In the genomic region with DNA sequence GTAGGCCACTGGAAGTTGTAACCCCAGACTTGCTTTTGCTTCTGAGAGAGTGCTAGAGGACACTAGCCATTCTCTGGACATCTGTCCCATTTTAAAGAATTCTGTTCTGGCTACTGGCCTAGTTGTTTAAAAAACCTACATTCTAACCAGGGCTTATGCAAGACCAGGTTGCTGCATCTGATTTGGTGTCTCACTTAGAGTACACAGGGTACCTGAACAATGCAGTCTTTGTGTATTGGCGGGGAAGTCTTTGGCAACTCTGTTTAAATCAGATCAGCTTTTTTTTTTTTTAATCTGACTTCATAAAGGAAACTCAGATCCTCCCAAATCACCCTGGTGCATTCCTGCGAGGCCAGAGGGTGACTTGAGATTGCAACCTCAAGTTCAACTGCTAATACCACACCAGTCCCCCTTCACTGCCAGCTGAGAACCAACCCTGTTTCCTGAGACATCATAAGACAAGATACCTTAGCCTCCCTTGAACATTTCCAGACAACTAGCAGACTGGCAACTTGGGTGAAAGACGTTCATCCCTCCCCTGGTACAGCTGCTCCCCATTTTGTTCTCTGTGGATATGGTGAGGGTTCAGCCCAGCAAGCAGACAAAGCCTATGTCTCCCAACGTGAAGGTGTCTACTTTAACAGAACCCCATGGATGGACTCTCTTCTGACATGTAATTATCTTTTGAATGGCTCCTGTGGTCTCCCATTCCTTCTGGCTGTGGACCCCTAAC, we compare ENCODE assay signal across 1 cellular context.
A peak's percentile ranks its signal among the peaks of the same experiment; 100 is the strongest.
TF ChIP-seq lines count a peak whose summit lies in the region.

No MANE protein-coding gene starts in this region.

TF ChIP-seq in HepG2, 621 proteins besides CTCF, POLR2A, EP300 and RAD21 (continued from another document and continues in another):
- TF ChIP-seq CEBPB (IDR thresholded peaks at IDR 0.05; ENCODE audit: borderline replicate concordance, low read depth, low read length) (peak; percentile 91), ZNF281 (CRISPR knock-in tag; IDR thresholded peaks at IDR 0.05; ENCODE audit: borderline replicate concordance) (no peak), ZNF333 (CRISPR knock-in tag; IDR thresholded peaks at IDR 0.05; ENCODE audit: borderline replicate concordance) (no peak), JUND (CRISPR knock-in tag; IDR thresholded peaks at IDR 0.05) (no peak), GFI1 (CRISPR knock-in tag; IDR thresholded peaks at IDR 0.05; ENCODE audit: borderline replicate concordance) (peak; percentile 71; the same call in 1 of the 2 replicates), TFAP4 (IDR thresholded peaks at IDR 0.05; ENCODE audit: borderline replicate concordance, low read depth) (peak; percentile 53; the same call in 1 of the 2 replicates), ZNF768 (CRISPR knock-in tag; IDR thresholded peaks at IDR 0.05) (no peak), TBL1XR1 (IDR thresholded peaks at IDR 0.05; ENCODE audit: borderline replicate concordance, low read length, partially characterized antibody) (no peak), RXRB (CRISPR knock-in tag; IDR thresholded peaks at IDR 0.05; ENCODE audit: borderline replicate concordance) (no peak), FUBP1 (CRISPR knock-in tag; IDR thresholded peaks at IDR 0.05; ENCODE audit: borderline replicate concordance) (no peak), KLF15 (CRISPR knock-in tag; IDR thresholded peaks at IDR 0.05; ENCODE audit: borderline replicate concordance) (no peak), SNAPC2 (CRISPR knock-in tag; IDR thresholded peaks at IDR 0.05) (no peak), ZSCAN9 (CRISPR knock-in tag; IDR thresholded peaks at IDR 0.05; ENCODE audit: borderline replicate concordance) (no peak), TAF15 (IDR thresholded peaks at IDR 0.05; ENCODE audit: low read depth, low read length, poor library complexity, severe bottlenecking) (no peak), ZNF616 (CRISPR knock-in tag; IDR thresholded peaks at IDR 0.05; ENCODE audit: low read depth) (no peak), ZNF160 (CRISPR knock-in tag; IDR thresholded peaks at IDR 0.05) (no peak), SSRP1 (CRISPR knock-in tag; IDR thresholded peaks at IDR 0.05) (no peak), XBP1 (CRISPR knock-in tag; IDR thresholded peaks at IDR 0.05) (no peak), THAP7 (CRISPR knock-in tag; IDR thresholded peaks at IDR 0.05) (no peak), ZNF468 (CRISPR knock-in tag; IDR thresholded peaks at IDR 0.05) (no peak), NFKBIZ (CRISPR knock-in tag; IDR thresholded peaks at IDR 0.05) (no peak), FLYWCH1 (CRISPR knock-in tag; IDR thresholded peaks at IDR 0.05) (no peak), ZBTB7B (CRISPR knock-in tag; IDR thresholded peaks at IDR 0.05) (no peak), HNRNPL (IDR thresholded peaks at IDR 0.05; ENCODE audit: low read depth, low read length) (no peak), CREM (IDR thresholded peaks at IDR 0.05) (no peak), CREM (CRISPR knock-in tag; IDR thresholded peaks at IDR 0.05) (no peak), KLF9 (CRISPR knock-in tag; IDR thresholded peaks at IDR 0.05; ENCODE audit: low read depth) (no peak), ZNF607 (CRISPR knock-in tag; IDR thresholded peaks at IDR 0.05; ENCODE audit: borderline replicate concordance) (no peak), ARNT2 (CRISPR knock-in tag; IDR thresholded peaks at IDR 0.05; ENCODE audit: low read depth) (no peak)
- TF ChIP-seq, protein P1, sequence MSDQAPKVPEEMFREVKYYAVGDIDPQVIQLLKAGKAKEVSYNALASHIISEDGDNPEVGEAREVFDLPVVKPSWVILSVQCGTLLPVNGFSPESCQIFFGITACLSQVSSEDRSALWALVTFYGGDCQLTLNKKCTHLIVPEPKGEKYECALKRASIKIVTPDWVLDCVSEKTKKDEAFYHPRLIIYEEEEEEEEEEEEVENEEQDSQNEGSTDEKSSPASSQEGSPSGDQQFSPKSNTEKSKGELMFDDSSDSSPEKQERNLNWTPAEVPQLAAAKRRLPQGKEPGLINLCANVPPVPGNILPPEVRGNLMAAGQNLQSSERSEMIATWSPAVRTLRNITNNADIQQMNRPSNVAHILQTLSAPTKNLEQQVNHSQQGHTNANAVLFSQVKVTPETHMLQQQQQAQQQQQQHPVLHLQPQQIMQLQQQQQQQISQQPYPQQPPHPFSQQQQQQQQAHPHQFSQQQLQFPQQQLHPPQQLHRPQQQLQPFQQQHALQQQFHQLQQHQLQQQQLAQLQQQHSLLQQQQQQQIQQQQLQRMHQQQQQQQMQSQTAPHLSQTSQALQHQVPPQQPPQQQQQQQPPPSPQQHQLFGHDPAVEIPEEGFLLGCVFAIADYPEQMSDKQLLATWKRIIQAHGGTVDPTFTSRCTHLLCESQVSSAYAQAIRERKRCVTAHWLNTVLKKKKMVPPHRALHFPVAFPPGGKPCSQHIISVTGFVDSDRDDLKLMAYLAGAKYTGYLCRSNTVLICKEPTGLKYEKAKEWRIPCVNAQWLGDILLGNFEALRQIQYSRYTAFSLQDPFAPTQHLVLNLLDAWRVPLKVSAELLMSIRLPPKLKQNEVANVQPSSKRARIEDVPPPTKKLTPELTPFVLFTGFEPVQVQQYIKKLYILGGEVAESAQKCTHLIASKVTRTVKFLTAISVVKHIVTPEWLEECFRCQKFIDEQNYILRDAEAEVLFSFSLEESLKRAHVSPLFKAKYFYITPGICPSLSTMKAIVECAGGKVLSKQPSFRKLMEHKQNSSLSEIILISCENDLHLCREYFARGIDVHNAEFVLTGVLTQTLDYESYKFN (CRISPR knock-in tag; conservative IDR thresholded peaks at IDR 0.05): no peak; the same call in 1 of the 2 replicates
- TF ChIP-seq, protein P2, sequence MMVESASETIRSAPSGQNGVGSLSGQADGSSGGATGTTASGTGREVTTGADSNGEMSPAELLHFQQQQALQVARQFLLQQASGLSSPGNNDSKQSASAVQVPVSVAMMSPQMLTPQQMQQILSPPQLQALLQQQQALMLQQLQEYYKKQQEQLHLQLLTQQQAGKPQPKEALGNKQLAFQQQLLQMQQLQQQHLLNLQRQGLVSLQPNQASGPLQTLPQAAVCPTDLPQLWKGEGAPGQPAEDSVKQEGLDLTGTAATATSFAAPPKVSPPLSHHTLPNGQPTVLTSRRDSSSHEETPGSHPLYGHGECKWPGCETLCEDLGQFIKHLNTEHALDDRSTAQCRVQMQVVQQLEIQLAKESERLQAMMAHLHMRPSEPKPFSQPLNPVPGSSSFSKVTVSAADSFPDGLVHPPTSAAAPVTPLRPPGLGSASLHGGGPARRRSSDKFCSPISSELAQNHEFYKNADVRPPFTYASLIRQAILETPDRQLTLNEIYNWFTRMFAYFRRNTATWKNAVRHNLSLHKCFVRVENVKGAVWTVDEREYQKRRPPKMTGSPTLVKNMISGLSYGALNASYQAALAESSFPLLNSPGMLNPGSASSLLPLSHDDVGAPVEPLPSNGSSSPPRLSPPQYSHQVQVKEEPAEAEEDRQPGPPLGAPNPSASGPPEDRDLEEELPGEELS (CRISPR knock-in tag; IDR thresholded peaks at IDR 0.05): peak; percentile 29
- TF ChIP-seq, protein P3, sequence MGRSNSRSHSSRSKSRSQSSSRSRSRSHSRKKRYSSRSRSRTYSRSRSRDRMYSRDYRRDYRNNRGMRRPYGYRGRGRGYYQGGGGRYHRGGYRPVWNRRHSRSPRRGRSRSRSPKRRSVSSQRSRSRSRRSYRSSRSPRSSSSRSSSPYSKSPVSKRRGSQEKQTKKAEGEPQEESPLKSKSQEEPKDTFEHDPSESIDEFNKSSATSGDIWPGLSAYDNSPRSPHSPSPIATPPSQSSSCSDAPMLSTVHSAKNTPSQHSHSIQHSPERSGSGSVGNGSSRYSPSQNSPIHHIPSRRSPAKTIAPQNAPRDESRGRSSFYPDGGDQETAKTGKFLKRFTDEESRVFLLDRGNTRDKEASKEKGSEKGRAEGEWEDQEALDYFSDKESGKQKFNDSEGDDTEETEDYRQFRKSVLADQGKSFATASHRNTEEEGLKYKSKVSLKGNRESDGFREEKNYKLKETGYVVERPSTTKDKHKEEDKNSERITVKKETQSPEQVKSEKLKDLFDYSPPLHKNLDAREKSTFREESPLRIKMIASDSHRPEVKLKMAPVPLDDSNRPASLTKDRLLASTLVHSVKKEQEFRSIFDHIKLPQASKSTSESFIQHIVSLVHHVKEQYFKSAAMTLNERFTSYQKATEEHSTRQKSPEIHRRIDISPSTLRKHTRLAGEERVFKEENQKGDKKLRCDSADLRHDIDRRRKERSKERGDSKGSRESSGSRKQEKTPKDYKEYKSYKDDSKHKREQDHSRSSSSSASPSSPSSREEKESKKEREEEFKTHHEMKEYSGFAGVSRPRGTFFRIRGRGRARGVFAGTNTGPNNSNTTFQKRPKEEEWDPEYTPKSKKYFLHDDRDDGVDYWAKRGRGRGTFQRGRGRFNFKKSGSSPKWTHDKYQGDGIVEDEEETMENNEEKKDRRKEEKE (IDR thresholded peaks at IDR 0.05): no peak
- TF ChIP-seq, protein P4, sequence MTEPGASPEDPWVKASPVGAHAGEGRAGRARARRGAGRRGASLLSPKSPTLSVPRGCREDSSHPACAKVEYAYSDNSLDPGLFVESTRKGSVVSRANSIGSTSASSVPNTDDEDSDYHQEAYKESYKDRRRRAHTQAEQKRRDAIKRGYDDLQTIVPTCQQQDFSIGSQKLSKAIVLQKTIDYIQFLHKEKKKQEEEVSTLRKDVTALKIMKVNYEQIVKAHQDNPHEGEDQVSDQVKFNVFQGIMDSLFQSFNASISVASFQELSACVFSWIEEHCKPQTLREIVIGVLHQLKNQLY (CRISPR knock-in tag; IDR thresholded peaks at IDR 0.05): no peak
- TF ChIP-seq, protein P5, sequence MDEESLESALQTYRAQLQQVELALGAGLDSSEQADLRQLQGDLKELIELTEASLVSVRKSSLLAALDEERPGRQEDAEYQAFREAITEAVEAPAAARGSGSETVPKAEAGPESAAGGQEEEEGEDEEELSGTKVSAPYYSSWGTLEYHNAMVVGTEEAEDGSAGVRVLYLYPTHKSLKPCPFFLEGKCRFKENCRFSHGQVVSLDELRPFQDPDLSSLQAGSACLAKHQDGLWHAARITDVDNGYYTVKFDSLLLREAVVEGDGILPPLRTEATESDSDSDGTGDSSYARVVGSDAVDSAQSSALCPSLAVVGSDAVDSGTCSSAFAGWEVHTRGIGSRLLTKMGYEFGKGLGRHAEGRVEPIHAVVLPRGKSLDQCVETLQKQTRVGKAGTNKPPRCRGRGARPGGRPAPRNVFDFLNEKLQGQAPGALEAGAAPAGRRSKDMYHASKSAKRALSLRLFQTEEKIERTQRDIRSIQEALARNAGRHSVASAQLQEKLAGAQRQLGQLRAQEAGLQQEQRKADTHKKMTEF (CRISPR knock-in tag; IDR thresholded peaks at IDR 0.05): peak; percentile 65
